Comparison of ENCODE assay signal across 34 cellular contexts in the genomic region with DNA sequence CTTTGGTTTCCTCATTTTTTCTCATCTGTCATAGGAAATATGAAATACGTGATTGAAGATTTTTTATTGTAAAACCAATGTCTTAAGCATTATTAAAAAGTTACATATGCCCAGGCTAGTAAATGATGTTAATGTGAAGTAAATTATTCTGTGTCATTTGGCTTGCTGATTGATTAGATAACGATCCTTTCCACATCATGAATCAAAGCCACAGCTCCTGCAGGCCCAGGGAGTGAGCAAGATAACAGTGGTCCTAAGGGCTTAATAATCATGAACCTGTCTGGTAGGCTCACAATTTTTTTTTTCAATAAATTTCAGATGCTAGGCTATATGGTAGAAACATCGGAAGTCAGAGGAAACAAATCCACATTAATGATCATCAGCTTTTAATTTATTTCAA.
"Had no signal": no experiment of that assay in that cellular context is flagged by ENCODE, and none has a peak within 500 bp of the region (broad histone marks: within the 10 kb centered on the region; RNA-seq: fewer than 3 reads in every experiment).

No MANE protein-coding gene starts in this region.

- H3K27ac ChIP-seq: KMS-11 had no signal

- H3K4me3 ChIP-seq: MG63 had no signal

- H3K4me2 ChIP-seq: KMS-11 had no signal

- DNase-seq: Karpas-422, Kasumi-1, MG63, MM.1S, MV-4-11, NCI-H1048, NCI-H1092, NCI-H1092 treated with DMSO at 0.1 percent for 48 hours, NCI-H1105, NCI-H1105 treated with DMSO at 0.1 percent for 48 hours, NCI-H1417, NCI-H1417 treated with DMSO at 0.1 percent for 48 hours, NCI-H1436, NCI-H1436 treated with DMSO at 0.1 percent for 48 hours, NCI-H146, NCI-H1694, NCI-H1694 treated with DMSO at 0.1 percent for 48 hours, NCI-H187, NCI-H187 treated with DMSO at 0.1 percent for 48 hours, NCI-H1930, NCI-H2029, NCI-H2029 treated with DMSO at 0.1 percent for 48 hours, NCI-H2081, NCI-H2081 treated with DMSO at 0.1 percent for 48 hours, NCI-H2107, NCI-H2171, NCI-H2171 treated with DMSO at 0.1 percent for 48 hours, NCI-H2227 treated with DMSO at 0.1 percent for 48 hours, NCI-H226, NCI-H345, NCI-H446, NCI-H446 treated with DMSO at 0.1 percent for 48 hours, NCI-H510A had no signal

- H3K9ac ChIP-seq: KMS-11 had no signal

- H3K27me3 ChIP-seq: MG63 had no signal

- H3K36me3 ChIP-seq: MG63 had no signal

- H3K9me3 ChIP-seq: MG63 had no signal
